ENCODE assay signal across 1 cellular context in genomic region chr10:33507662-33508425, GRCh38.
TF ChIP-seq lines count a peak whose summit lies in the region.

No MANE protein-coding gene starts in this region.

TF ChIP-seq in HepG2, 621 proteins besides CTCF, POLR2A, EP300 and RAD21 (continued from another document and continues in another):
- TF ChIP-seq ZNF318 (CRISPR knock-in tag; IDR thresholded peaks at IDR 0.05): no peak
- no peak for TF ChIP-seq IKZF1 (IDR thresholded peaks at IDR 0.05)
- TF ChIP-seq SIX4 (CRISPR knock-in tag; IDR thresholded peaks at IDR 0.05): peak; percentile 83
- TF ChIP-seq HMGXB4 (CRISPR knock-in tag; IDR thresholded peaks at IDR 0.05; ENCODE audit: borderline replicate concordance in 1 of 2, low read depth in 1 of 2): no peak
- no peak for TF ChIP-seq CENPBD1 (CRISPR knock-in tag; IDR thresholded peaks at IDR 0.05; ENCODE audit: borderline replicate concordance, low read depth)
- peak; percentile 82; the same call in 1 of the 2 replicates for TF ChIP-seq RFXAP (CRISPR knock-in tag; IDR thresholded peaks at IDR 0.05; ENCODE audit: borderline replicate concordance)
- TF ChIP-seq ZNF547 (CRISPR knock-in tag; IDR thresholded peaks at IDR 0.05): no peak
- TF ChIP-seq ZNF546 (CRISPR knock-in tag; conservative IDR thresholded peaks at IDR 0.05): no peak
- no peak for TF ChIP-seq ZNF235 (CRISPR knock-in tag; IDR thresholded peaks at IDR 0.05; ENCODE audit: borderline replicate concordance)
- no peak for TF ChIP-seq TP53 (CRISPR knock-in tag; conservative IDR thresholded peaks at IDR 0.05)
- no peak for TF ChIP-seq ZNF720 (CRISPR knock-in tag; IDR thresholded peaks at IDR 0.05)
- TF ChIP-seq ARNT2 (CRISPR knock-in tag; IDR thresholded peaks at IDR 0.05; ENCODE audit: low read depth): no peak
- no peak for TF ChIP-seq MTF2 (CRISPR knock-in tag; IDR thresholded peaks at IDR 0.05; ENCODE audit: borderline replicate concordance)
- no peak for TF ChIP-seq GRHL1 (CRISPR knock-in tag; conservative IDR thresholded peaks at IDR 0.05)
- TF ChIP-seq MXI1 (IDR thresholded peaks at IDR 0.05; ENCODE audit: borderline replicate concordance, low read depth, low read length): no peak; the same call in 2 of the 3 replicates
- TF ChIP-seq HNF4A (CRISPR knock-in tag; IDR thresholded peaks at IDR 0.05): peak; percentile 99
- peak; percentile 62; the same call in 1 of the 2 replicates for TF ChIP-seq GFI1 (CRISPR knock-in tag; IDR thresholded peaks at IDR 0.05; ENCODE audit: borderline replicate concordance)
- TF ChIP-seq SNAPC4 (CRISPR knock-in tag; IDR thresholded peaks at IDR 0.05): no peak; the same call in 1 of the 2 replicates
- no peak for TF ChIP-seq RNF2 (conservative IDR thresholded peaks at IDR 0.05; ENCODE audit: low read depth)
- TF ChIP-seq ZNF18 (CRISPR knock-in tag; IDR thresholded peaks at IDR 0.05; ENCODE audit: insufficient replicate concordance): peak; percentile 32
- TF ChIP-seq NFYB (CRISPR knock-in tag; IDR thresholded peaks at IDR 0.05): no peak
- TF ChIP-seq HMG20B (CRISPR knock-in tag; conservative IDR thresholded peaks at IDR 0.05): no peak; the same call in 1 of the 2 replicates
- TF ChIP-seq ZNF33B (CRISPR knock-in tag; IDR thresholded peaks at IDR 0.05): no peak
- TF ChIP-seq CAMTA2 (CRISPR knock-in tag; IDR thresholded peaks at IDR 0.05; ENCODE audit: borderline replicate concordance): no peak
- peak; percentile 33; the same call in 1 of the 2 replicates for TF ChIP-seq MAZ (IDR thresholded peaks at IDR 0.05; ENCODE audit: borderline replicate concordance, low read depth, low read length)
- TF ChIP-seq MAZ (CRISPR knock-in tag; IDR thresholded peaks at IDR 0.05; ENCODE audit: low read depth): peak; percentile 55
- TF ChIP-seq XRCC5 (optimal IDR thresholded peaks at IDR 0.05; ENCODE audit: low read length): no peak
- TF ChIP-seq ZNF512 (CRISPR knock-in tag; IDR thresholded peaks at IDR 0.05): no peak
- no peak for TF ChIP-seq ZNF564 (CRISPR knock-in tag; IDR thresholded peaks at IDR 0.05)
- TF ChIP-seq EED (CRISPR knock-in tag; IDR thresholded peaks at IDR 0.05): no peak
- peak; percentile 97 for TF ChIP-seq TRIM24 (CRISPR knock-in tag; IDR thresholded peaks at IDR 0.05)
- no peak for TF ChIP-seq ZNF446 (CRISPR knock-in tag; IDR thresholded peaks at IDR 0.05)
- peak; percentile 80 for TF ChIP-seq JUNB (CRISPR knock-in tag; IDR thresholded peaks at IDR 0.05; ENCODE audit: borderline replicate concordance)
- TF ChIP-seq SETDB1 (CRISPR knock-in tag; IDR thresholded peaks at IDR 0.05; ENCODE audit: borderline replicate concordance): no peak
- TF ChIP-seq BORCS8-MEF2B (CRISPR knock-in tag; IDR thresholded peaks at IDR 0.05): no peak
- no peak for TF ChIP-seq SP2 (CRISPR knock-in tag; IDR thresholded peaks at IDR 0.05)
